Comparison of ENCODE assay signal across 10 cellular contexts in the genomic region with DNA sequence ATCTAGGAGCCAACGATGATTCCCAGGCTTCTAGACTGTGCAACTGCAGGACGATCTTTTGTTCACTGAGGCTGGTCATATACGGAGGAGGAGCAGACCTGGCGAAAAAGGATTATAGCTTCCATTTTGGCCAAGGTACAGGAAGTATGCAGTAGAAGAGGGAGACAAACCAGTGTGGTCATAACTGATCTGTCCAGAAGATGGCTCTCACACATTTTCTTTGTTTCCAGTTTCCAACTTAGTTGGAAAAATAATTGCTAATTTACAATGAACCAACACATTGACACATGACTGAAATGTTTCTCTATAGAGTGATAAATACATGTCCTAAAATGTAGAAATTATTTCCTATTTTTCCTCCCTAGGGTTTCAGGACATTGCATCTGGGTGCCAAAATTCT.
DNase-seq lines count a peak whose midpoint lies in the region; ATAC-seq, FAIRE-seq and TF ChIP-seq lines count a peak whose summit lies in the region.
"Had no signal": no experiment of that assay in that cellular context is flagged by ENCODE, and none has a peak within 500 bp of the region (broad histone marks: within the 10 kb centered on the region; RNA-seq: fewer than 3 reads in every experiment).

No MANE protein-coding gene starts in this region.

- TF ChIP-seq RAD21 in A549 (conservative IDR thresholded peaks at IDR 0.05 in 1 of 2, IDR thresholded peaks at IDR 0.05 in 1 of 2): peak; percentile 60 to 65

- TF ChIP-seq POLR2A in A549 (IDR thresholded peaks at IDR 0.05; ENCODE audit: low read length): no peak

- intact Hi-C loops in CD8-positive, alpha-beta T cell (cut with DNase I, micrococcal nuclease): no loop called here

- 0 out of 3 replicates have a peak, but pooled peaks cover 4% of the 10 kb centered on the region for H3K4me1 ChIP-seq in A549
- no peaks in the 10 kb centered on the region for H3K4me1 ChIP-seq in CD8-positive, alpha-beta T cell (ENCODE audit: insufficient read depth, low read length)

- peaks cover 6% of the 10 kb centered on the region for H3K9me3 Mint-ChIP-seq in CD8-positive, alpha-beta T cell

- no peak overlapping the region for H3K27ac Mint-ChIP-seq in CD8-positive, alpha-beta T cell

- no peaks in the 10 kb centered on the region for H3K4me1 Mint-ChIP-seq in CD8-positive, alpha-beta T cell (ENCODE audit: low read depth)

- no peak overlapping the region for H3K4me3 Mint-ChIP-seq in CD8-positive, alpha-beta T cell

- FAIRE-seq in A549 (lab: Jason Lieb, UNC): peak; percentile 94

- ATAC-seq in A549 (peak; percentile 78 to 87; a peak in 5 of 6 replicates), HG03442 (IDR thresholded peaks at IDR 0.05; ENCODE audit: unreplicated experiment) (no peak), HG03159 (IDR thresholded peaks at IDR 0.05; ENCODE audit: unreplicated experiment) (no peak)
- no peak for ATAC-seq in CD8-positive, alpha-beta T cell

- H3K9me3 ChIP-seq in A549: no peaks in the 10 kb centered on the region
- H3K9me3 ChIP-seq in CD8-positive, alpha-beta T cell (ENCODE audit: low read length): no peaks in the 10 kb centered on the region

- H3K36me3 ChIP-seq in CD8-positive, alpha-beta T cell (ENCODE audit: insufficient read depth, low read length): no peaks in the 10 kb centered on the region

- no peaks in the 10 kb centered on the region for H3K36me3 Mint-ChIP-seq in CD8-positive, alpha-beta T cell

- POLR2A ChIA-PET in A549 (lab: Yijun Ruan, JAX): no interaction called here
- POLR2A ChIA-PET in CD8-positive, alpha-beta T cell (lab: Charles Lee): no interaction called here

- TF ChIP-seq CTCF in A549 (IDR thresholded peaks at IDR 0.05): peak; percentile 49
- peak; percentile 14 for TF ChIP-seq CTCF in GM12873 (IDR thresholded peaks at IDR 0.05; ENCODE audit: insufficient read depth, low read depth, low read length, missing control alignments)
- TF ChIP-seq CTCF in CD8-positive, alpha-beta T cell (IDR thresholded peaks at IDR 0.05): no peak

- WGBS in A549 (ENCODE audit: missing lambda C conversion rate): 66% methylated on average over 4 of the region's 4 CpGs

- CTCF ChIA-PET in A549 (lab: Yijun Ruan, JAX): interaction anchor here (0.7 to 3.1 kb wide), 5 partner anchors 9 to 1109 kb away, joined by 3 to 22 read pairs (median 3); no protein-coding TSS in a partner anchor
- CTCF ChIA-PET in CD8-positive, alpha-beta T cell (lab: Charles Lee): no interaction called here

- no peak for TF ChIP-seq EP300 in A549 (IDR thresholded peaks at IDR 0.05)

- H3K4me3 ChIP-seq in A549: no peak overlapping the region
- H3K4me3 ChIP-seq in CD8-positive, alpha-beta T cell (ENCODE audit: low read depth, low read length): no peak overlapping the region

- H3K27me3 ChIP-seq in CD8-positive, alpha-beta T cell (ENCODE audit: insufficient read depth, low read length): no peaks in the 10 kb centered on the region

- DNase-seq in A549 (ENCODE audit: low read depth in 1 of 2, low spot score in 1 of 2): peak in 1 of 2 experiments; percentile 29
- peak; percentile 31 for DNase-seq in RPMI7951 (ENCODE audit: low read depth)
- peak; percentile 35 for DNase-seq in fibroblast of peridontal ligament (ENCODE audit: extremely low read depth)
- DNase-seq in NCI-H1436 treated with DMSO at 0.1 percent for 48 hours (lab: John Stamatoyannopoulos, UW): no peak
- no peak for DNase-seq in CD8-positive, alpha-beta T cell
- DNase-seq: activated effector memory CD4-positive, alpha-beta T cell treated with Interleukin-2 at 50 U/mL for 16 hours; NK-92 treated with Interleukin-12 subunit alpha and Interleukin-12 subunit beta, amount 100 ng/mL, for 24 hours had no signal

- no peak overlapping the region for H3K4me2 ChIP-seq in A549

- H3K27me3 Mint-ChIP-seq in CD8-positive, alpha-beta T cell (ENCODE audit: low read depth): no peaks in the 10 kb centered on the region

- H3K27ac ChIP-seq in A549: no peak overlapping the region
- H3K27ac ChIP-seq in CD8-positive, alpha-beta T cell (ENCODE audit: low read depth, low read length): no peak overlapping the region

TF ChIP-seq in A549, 52 proteins besides CTCF, POLR2A, EP300 and RAD21:
- TF ChIP-seq, protein P1, sequence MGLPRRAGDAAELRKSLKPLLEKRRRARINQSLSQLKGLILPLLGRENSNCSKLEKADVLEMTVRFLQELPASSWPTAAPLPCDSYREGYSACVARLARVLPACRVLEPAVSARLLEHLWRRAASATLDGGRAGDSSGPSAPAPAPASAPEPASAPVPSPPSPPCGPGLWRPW (IDR thresholded peaks at IDR 0.05): no peak
- TF ChIP-seq SMC3 (IDR thresholded peaks at IDR 0.05) (peak; percentile 47), ZSCAN20 (CRISPR knock-in tag; IDR thresholded peaks at IDR 0.05) (no peak), HOXA7 (CRISPR knock-in tag; IDR thresholded peaks at IDR 0.05) (no peak), ZNF302 (CRISPR knock-in tag; IDR thresholded peaks at IDR 0.05) (no peak), ZFP36 (IDR thresholded peaks at IDR 0.05; ENCODE audit: borderline replicate concordance, partially characterized antibody) (no peak)
TF ChIP-seq in A549: peak in this region for 1.

Comparison
In these comparisons a context has a peak if more than half of its experiments do, and no peak if none do; other contexts are left out.
1. ATAC-seq: peak in A549 (2 of 2); none in HG03442 (single experiment), HG03159 (single experiment) and CD8-positive, alpha-beta T cell (single experiment).
2. DNase-seq: peak in RPMI7951 (single experiment) and fibroblast of peridontal ligament (single experiment); none in NCI-H1436 treated with DMSO at 0.1 percent for 48 hours (single experiment) and CD8-positive, alpha-beta T cell (0 of 7).